10 cellular contexts compared by ENCODE assay signal in the genomic region with DNA sequence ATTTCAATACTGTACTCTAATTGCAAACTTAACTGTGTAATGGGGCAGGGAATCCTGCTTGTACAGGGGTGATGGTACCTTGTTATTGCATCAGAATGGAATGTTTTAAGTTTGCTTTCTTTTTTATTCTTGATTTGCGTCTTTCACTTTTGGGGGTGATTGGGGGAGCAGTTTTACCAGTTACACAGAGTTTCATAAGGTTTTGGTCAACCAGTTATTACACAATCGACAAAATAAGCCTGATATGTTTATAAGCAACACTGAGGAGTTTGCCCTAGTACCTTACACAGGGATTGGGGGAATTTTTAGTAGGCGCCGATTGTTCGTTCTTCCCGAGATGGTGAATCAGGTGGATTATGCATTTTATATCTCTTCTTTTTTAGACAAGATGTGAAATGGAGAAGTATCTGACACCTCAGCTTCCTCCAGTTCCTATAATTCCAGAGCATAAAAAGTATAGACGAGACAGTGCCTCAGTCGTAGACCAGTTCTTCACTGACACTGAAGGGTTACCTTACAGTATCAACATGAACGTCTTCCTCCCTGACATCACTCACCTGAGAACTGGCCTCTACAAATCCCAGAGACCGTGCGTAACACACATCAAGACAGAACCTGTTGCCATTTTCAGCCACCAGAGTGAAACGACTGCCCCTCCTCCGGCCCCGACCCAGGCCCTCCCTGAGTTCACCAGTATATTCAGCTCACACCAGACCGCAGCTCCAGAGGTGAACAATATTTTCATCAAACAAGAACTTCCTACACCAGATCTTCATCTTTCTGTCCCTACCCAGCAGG. TPM values are rescaled to one million over a fixed set of nuclear protein-coding genes. Genes with fewer than 3 reads are reported as not detected.
DNase-seq lines count a peak whose midpoint lies in the region; ATAC-seq and TF ChIP-seq lines count a peak whose summit lies in the region.
"Had no signal": no experiment of that assay in that cellular context is flagged by ENCODE, and none has a peak within 500 bp of the region (broad histone marks: within the 10 kb centered on the region; RNA-seq: fewer than 3 reads in every experiment).

No MANE protein-coding gene starts in this region.

- DNase-seq in mammary epithelial cell (peak; percentile 64), lung (ENCODE audit: low spot score) (no peak), thyroid gland (peak; percentile 33 to 43)
- DNase-seq in naive thymus-derived CD8-positive, alpha-beta T cell = no peak
- no peak for DNase-seq in stimulated activated effector memory CD8-positive, alpha-beta T cell treated with anti-CD3 and anti-CD28 coated beads, Interleukin-12 subunit alpha, Interleukin-12 subunit beta, amount 100 ng/mL, for 72 hours (ENCODE audit: low spot score in 2 of 2)
- DNase-seq: DND-41, NCI-H1092 treated with DMSO at 0.1 percent for 48 hours, T-helper 17 cell had no signal

- H3K9me3 ChIP-seq in HUES6 (ENCODE audit: control insufficient read depth, insufficient read depth, low read depth, low read length) = no peaks in the 10 kb centered on the region
- no peaks in the 10 kb centered on the region for H3K9me3 ChIP-seq in mammary epithelial cell (replicated peaks; ENCODE audit: insufficient read depth, low read length)
- H3K9me3 ChIP-seq in lung (ENCODE audit: control insufficient read depth in 2 of 2, insufficient read depth in 1 of 2, low read length in 1 of 2) = no peaks in the 10 kb centered on the region
- no peaks in the 10 kb centered on the region for H3K9me3 ChIP-seq in thyroid gland

- H3K4me1 ChIP-seq in HUES6 (ENCODE audit: control insufficient read depth, insufficient read depth, low read length) (peaks cover 52% of the 10 kb centered on the region), mammary epithelial cell (ENCODE audit: insufficient read depth, low read length) (peaks cover 47% of the 10 kb centered on the region), lung (ENCODE audit: control insufficient read depth in 2 of 2, insufficient read depth in 2 of 2, low read length in 2 of 2) (peaks cover 0 to 1% of the 10 kb centered on the region in 2 donors), thyroid gland (peaks cover 21 to 28% of the 10 kb centered on the region in 2 donors)

- H3K27me3 ChIP-seq in HUES6 (ENCODE audit: control insufficient read depth, insufficient read depth, low read length) (peaks cover 46% of the 10 kb centered on the region), mammary epithelial cell (ENCODE audit: insufficient read depth, low read length) (no peaks in the 10 kb centered on the region), lung (ENCODE audit: control insufficient read depth, insufficient read depth) (no peaks in the 10 kb centered on the region), thyroid gland (no peaks in the 10 kb centered on the region)

- peak in 1 of 2 donors; percentile 26 for TF ChIP-seq POLR2A in thyroid gland (IDR thresholded peaks at IDR 0.05)

- no peak overlapping the region for H2AFZ ChIP-seq in mammary epithelial cell (ENCODE audit: low read depth, low read length)

- peak overlapping the region; percentile 23 for H3K9ac ChIP-seq in HUES6 (ENCODE audit: low read length)
- peak overlapping the region; percentile 99 for H3K9ac ChIP-seq in mammary epithelial cell (ENCODE audit: insufficient read depth, low read length)

- CTCF ChIA-PET in mammary epithelial cell (lab: Charles Lee; ENCODE audit: low non-redundant PET) = no interaction called here

- peaks cover 8 to 21% (median 20%) of the 10 kb centered on the region in 4 donors for H3K4me1 Mint-ChIP-seq in naive thymus-derived CD8-positive, alpha-beta T cell
- H3K4me1 Mint-ChIP-seq in stimulated activated effector memory CD8-positive, alpha-beta T cell treated with anti-CD3 and anti-CD28 coated beads, Interleukin-12 subunit alpha, Interleukin-12 subunit beta, amount 100 ng/mL, for 72 hours = peaks cover 7% of the 10 kb centered on the region

- in situ Hi-C loops in mammary epithelial cell (cut with MboI; ENCODE audit: low sequenced_read_pairs in 2 of 2) = loop anchor here (10.0 to 25.0 kb wide), 4 partner anchors 224 to 651 kb away; no protein-coding TSS in a partner anchor

- H3K9me3 Mint-ChIP-seq in naive thymus-derived CD8-positive, alpha-beta T cell = no peaks in the 10 kb centered on the region
- H3K9me3 Mint-ChIP-seq in stimulated activated effector memory CD8-positive, alpha-beta T cell treated with anti-CD3 and anti-CD28 coated beads, Interleukin-12 subunit alpha, Interleukin-12 subunit beta, amount 100 ng/mL, for 72 hours = no peaks in the 10 kb centered on the region

- WGBS in mammary epithelial cell (ENCODE audit: low coverage, missing lambda C conversion rate) = 45% methylated on average over 14 of the region's 15 CpGs
- WGBS in lung, 2 donors = 69 to 73% methylated on average over 15 of the region's 15 CpGs
- 51 to 55% methylated on average over 15 of the region's 15 CpGs for WGBS in thyroid gland, 2 donors

- dilution Hi-C loops in mammary epithelial cell (cut with HindIII; ENCODE audit: low sequenced_read_pairs) = no loop called here

- ATAC-seq in lung (ENCODE audit: insufficient read depth, low FRiP score) = no peak
- ATAC-seq in HG03108 (IDR thresholded peaks at IDR 0.05; ENCODE audit: unreplicated experiment) = no peak
- ATAC-seq in naive thymus-derived CD8-positive, alpha-beta T cell = no peak
- ATAC-seq in stimulated activated effector memory CD8-positive, alpha-beta T cell treated with anti-CD3 and anti-CD28 coated beads, Interleukin-12 subunit alpha, Interleukin-12 subunit beta, amount 100 ng/mL, for 72 hours = no peak
- ATAC-seq: T-helper 17 cell had no signal

- H4K20me1 ChIP-seq in mammary epithelial cell (ENCODE audit: insufficient read depth, low read length) = no peaks in the 10 kb centered on the region

- intact Hi-C loops in mammary epithelial cell (cut with micrococcal nuclease) = loop anchor here (1.0 to 2.0 kb wide), 3 partner anchors 164 to 647 kb away; no protein-coding TSS in a partner anchor
- intact Hi-C loops in thyroid gland (cut with DNase I) = no loop called here

- H3K4me3 ChIP-seq in HUES6 (ENCODE audit: low read depth, low read length) = peak overlapping the region; percentile 94; the same call in 1 of the 2 replicates
- peak overlapping the region; percentile 61 to 99 (median 85) for H3K4me3 ChIP-seq in mammary epithelial cell (replicated peaks in 1 of 3; ENCODE audit: insufficient read depth in 1 of 3, low read depth in 2 of 3, low read length in 3 of 3)
- peak overlapping the region; percentile 8 for H3K4me3 ChIP-seq in lung
- peak overlapping the region in 2 of 3 donors; percentile 56 to 67 for H3K4me3 ChIP-seq in thyroid gland (replicated peaks in 1 of 3)

- H3K27me3 Mint-ChIP-seq in naive thymus-derived CD8-positive, alpha-beta T cell = peaks cover under 1 to 27% (median 11%) of the 10 kb centered on the region in 5 donors

- BruUV-seq in mammary epithelial cell (replicated peaks; lab: Mats Ljungman, UMichigan) = no TSS peak

- peak overlapping the region in 1 of 10 donors; percentile 7 for H3K4me3 Mint-ChIP-seq in naive thymus-derived CD8-positive, alpha-beta T cell
- no peak overlapping the region for H3K4me3 Mint-ChIP-seq in stimulated activated effector memory CD8-positive, alpha-beta T cell treated with anti-CD3 and anti-CD28 coated beads, Interleukin-12 subunit alpha, Interleukin-12 subunit beta, amount 100 ng/mL, for 72 hours

- peak overlapping the region in 1 of 10 donors; percentile 22 for H3K27ac Mint-ChIP-seq in naive thymus-derived CD8-positive, alpha-beta T cell
- no peak overlapping the region for H3K27ac Mint-ChIP-seq in stimulated activated effector memory CD8-positive, alpha-beta T cell treated with anti-CD3 and anti-CD28 coated beads, Interleukin-12 subunit alpha, Interleukin-12 subunit beta, amount 100 ng/mL, for 72 hours
- H3K27ac Mint-ChIP-seq: T-helper 17 cell had no signal

- POLR2A ChIA-PET in naive thymus-derived CD8-positive, alpha-beta T cell (lab: Charles Lee) = no interaction called here

- no peak overlapping the region for H3K27ac ChIP-seq in HUES6 (ENCODE audit: low read depth, low read length)
- peak overlapping the region; percentile 96 for H3K27ac ChIP-seq in mammary epithelial cell (ENCODE audit: insufficient read depth, low read depth, low read length)
- peak overlapping the region in 1 of 2 donors; percentile 51 for H3K27ac ChIP-seq in lung (ENCODE audit: low read depth in 1 of 2, low read length in 1 of 2)
- H3K27ac ChIP-seq in thyroid gland = peak overlapping the region; percentile 76 to 93 (median 87)

- H3K36me3 ChIP-seq in HUES6 (ENCODE audit: control insufficient read depth, insufficient read depth, low read length) (peaks cover 15% of the 10 kb centered on the region; the same call in 1 of the 2 replicates), mammary epithelial cell (ENCODE audit: insufficient read depth, low read length) (peaks cover 27% of the 10 kb centered on the region), lung (ENCODE audit: control insufficient read depth in 2 of 2, insufficient read depth in 2 of 2, low read length in 2 of 2) (peaks cover 0 to 9% of the 10 kb centered on the region in 2 donors), thyroid gland (peaks cover 0 to 4% of the 10 kb centered on the region in 2 donors)

- no peak for TF ChIP-seq CTCF in mammary epithelial cell (conservative IDR thresholded peaks at IDR 0.05 in 1 of 2, IDR thresholded peaks at IDR 0.05 in 1 of 2; ENCODE audit: extremely low read depth in 1 of 2, insufficient read depth in 1 of 2, low read depth in 1 of 2, low read length in 2 of 2)
- no peak for TF ChIP-seq CTCF in lung (IDR thresholded peaks at IDR 0.05; ENCODE audit: control extremely low read depth, extremely low read depth)
- peak in 1 of 6 experiments; percentile 10 for TF ChIP-seq CTCF in thyroid gland (IDR thresholded peaks at IDR 0.05)

- H3K4me2 ChIP-seq in mammary epithelial cell (ENCODE audit: insufficient read depth, low read depth, low read length) = peak overlapping the region; percentile 84

- no peaks in the 10 kb centered on the region for H3K36me3 Mint-ChIP-seq in naive thymus-derived CD8-positive, alpha-beta T cell
- no peaks in the 10 kb centered on the region for H3K36me3 Mint-ChIP-seq in stimulated activated effector memory CD8-positive, alpha-beta T cell treated with anti-CD3 and anti-CD28 coated beads, Interleukin-12 subunit alpha, Interleukin-12 subunit beta, amount 100 ng/mL, for 72 hours

- peaks cover 79% of the 10 kb centered on the region for H3K79me2 ChIP-seq in mammary epithelial cell (ENCODE audit: insufficient read depth, low read length)

RNA-seq across cellular contexts. Expression of gene KLF5, which starts 2.9 kb away (rescaled TPM):
- total RNA-seq in mammary epithelial cell = 100 to 1,000 TPM in 1 of 2 donors, 10 to 100 TPM in 1; 34.3 to 175 TPM
- 162 TPM for polyA plus RNA-seq in mammary epithelial cell
- polyA minus RNA-seq in mammary epithelial cell = 104 TPM
- 10 to 100 TPM; 50.6 to 58.6 TPM for total RNA-seq in lung
- polyA plus RNA-seq in lung = 10 to 100 TPM; 22.2 to 44.8 TPM
- 10 to 100 TPM; 15.6 to 37.2 (median 23.6) TPM for total RNA-seq in thyroid gland
- total RNA-seq in naive thymus-derived CD8-positive, alpha-beta T cell = 1 to 10 TPM; 4.7 to 5.3 TPM
- polyA plus RNA-seq in naive thymus-derived CD8-positive, alpha-beta T cell = 1 to 10 TPM in 1 of 3 donors, under 1 TPM in 2; 0.44 to 1.1 (median 0.61) TPM

Comparison
In these comparisons a context has a peak if more than half of its experiments do, and no peak if none do; other contexts are left out.
1. H3K4me3 ChIP-seq: peak in every context shown above with its lines; median percentile 94 in HUES6; 85 in mammary epithelial cell; 62 in thyroid gland; 8 in lung.
2. DNase-seq: peak in mammary epithelial cell (single experiment) and thyroid gland (2 of 2); none in lung (single experiment), naive thymus-derived CD8-positive, alpha-beta T cell (0 of 10) and stimulated activated effector memory CD8-positive, alpha-beta T cell treated with anti-CD3 and anti-CD28 coated beads, Interleukin-12 subunit alpha, Interleukin-12 subunit beta, amount 100 ng/mL, for 72 hours (0 of 2).